9 cellular contexts compared by ENCODE assay signal in the genomic region with DNA sequence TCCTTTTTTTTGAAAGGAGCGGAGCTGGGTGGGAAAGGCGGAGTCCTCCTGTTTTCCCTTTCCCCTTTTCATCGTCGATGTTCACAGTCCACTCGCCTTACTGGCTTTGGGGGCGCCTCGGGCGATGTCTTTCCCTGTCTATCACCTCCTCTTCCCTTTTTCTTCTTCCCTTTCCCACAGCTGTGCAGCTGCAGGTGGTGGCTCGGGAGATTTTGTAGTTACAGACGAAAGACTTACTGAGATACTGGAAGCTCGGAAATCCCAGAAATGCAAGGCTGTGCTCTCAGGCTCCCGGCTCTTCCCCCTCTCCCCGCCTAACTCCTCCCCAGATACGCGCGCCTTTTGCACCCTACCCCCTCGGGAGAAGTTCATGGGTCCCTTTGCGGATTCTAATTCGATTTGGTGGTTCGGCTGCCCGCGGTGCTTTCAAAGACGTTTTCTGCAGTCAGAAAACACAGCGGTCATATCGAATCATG. TPM values are rescaled to one million over a fixed set of nuclear protein-coding genes. Genes with fewer than 3 reads are reported as not detected.
A peak's percentile ranks its signal among the peaks of the same experiment; 100 is the strongest.
DNase-seq lines count a peak whose midpoint lies in the region; ATAC-seq and TF ChIP-seq lines count a peak whose summit lies in the region.
"Had no signal": no experiment of that assay in that cellular context is flagged by ENCODE, and none has a peak within 500 bp of the region (broad histone marks: within the 10 kb centered on the region; RNA-seq: fewer than 3 reads in every experiment).

No MANE protein-coding gene starts in this region.

- H4K8ac ChIP-seq in H9 (replicated peaks; ENCODE audit: insufficient read length, low read depth, low read length), result no peak overlapping the region
- H4K8ac ChIP-seq in mesendoderm (ENCODE audit: low read depth, low read length), result no peak overlapping the region

- H2BK15ac ChIP-seq in H9 (ENCODE audit: low read depth, low read length) (no peak overlapping the region), mesendoderm (replicated peaks; ENCODE audit: low read depth) (no peak overlapping the region)

- H2BK120ac ChIP-seq in H9 (ENCODE audit: low read depth, low read length, poor library complexity, severe bottlenecking) (no peak overlapping the region), mesendoderm (ENCODE audit: low read depth, low read length) (no peak overlapping the region)

- no peak overlapping the region for H3T11ph ChIP-seq in H9 (ENCODE audit: low read length)

- H3K9me3 ChIP-seq in CD4-positive, CD25-positive, alpha-beta regulatory T cell (ENCODE audit: control insufficient read depth in 2 of 2, low read length in 2 of 2), result no peaks in the 10 kb centered on the region
- H3K9me3 ChIP-seq in H9 (ENCODE audit: control insufficient read depth, low read depth, low read length) (no peaks in the 10 kb centered on the region), upper lobe of left lung (no peaks in the 10 kb centered on the region)
- H3K9me3 ChIP-seq in effector memory CD4-positive, alpha-beta T cell (ENCODE audit: control insufficient read depth, low read length), result no peaks in the 10 kb centered on the region

- H3K36me3 ChIP-seq in CD4-positive, CD25-positive, alpha-beta regulatory T cell (ENCODE audit: control insufficient read depth, insufficient read depth, low read length), result no peaks in the 10 kb centered on the region
- no peaks in the 10 kb centered on the region for H3K36me3 ChIP-seq in effector memory CD4-positive, alpha-beta T cell (ENCODE audit: control insufficient read depth, insufficient read depth, low read length)
- H3K36me3 ChIP-seq in mesendoderm (ENCODE audit: control insufficient read depth, insufficient read depth, low read length) (no peaks in the 10 kb centered on the region), upper lobe of left lung (no peaks in the 10 kb centered on the region)

- peak overlapping the region; percentile 86 for H2AFZ ChIP-seq in H9 (ENCODE audit: low read length)

- H3K27me3 ChIP-seq in CD4-positive, CD25-positive, alpha-beta regulatory T cell (ENCODE audit: control insufficient read depth, insufficient read depth, low read length), result no peaks in the 10 kb centered on the region
- H3K27me3 ChIP-seq in H9 (ENCODE audit: insufficient read depth, low read length) (no peaks in the 10 kb centered on the region; the same call in 1 of the 2 replicates), mesendoderm (ENCODE audit: insufficient read depth, low read length, poor library complexity) (no peaks in the 10 kb centered on the region), upper lobe of left lung (no peaks in the 10 kb centered on the region)
- no peaks in the 10 kb centered on the region for H3K27me3 ChIP-seq in effector memory CD4-positive, alpha-beta T cell (replicated peaks; ENCODE audit: control insufficient read depth, insufficient read depth, low read length, poor library complexity, severe bottlenecking)

- H3K56ac ChIP-seq in H9 (ENCODE audit: insufficient read length, low read depth, low read length) (no peak overlapping the region), mesendoderm (ENCODE audit: low read length) (peak overlapping the region; percentile 97)

- H3K4me3 Mint-ChIP-seq in CD4-positive, CD25-positive, alpha-beta regulatory T cell, result peak overlapping the region; percentile 81 to 99 (median 89)
- peak overlapping the region; percentile 83 to 84 for H3K4me3 Mint-ChIP-seq in H9

- no peak overlapping the region for H4K91ac ChIP-seq in H9 (ENCODE audit: insufficient read length, low read depth, low read length)

- H3K27me3 Mint-ChIP-seq in CD4-positive, CD25-positive, alpha-beta regulatory T cell, result peaks cover 9% of the 10 kb centered on the region
- H3K27me3 Mint-ChIP-seq in H9 (ENCODE audit: low read depth), result peaks cover 21% of the 10 kb centered on the region

- H4K20me1 ChIP-seq in H9 (ENCODE audit: control insufficient read depth, insufficient read depth, insufficient read length), result no peaks in the 10 kb centered on the region

- H3K23ac ChIP-seq in H9 (ENCODE audit: insufficient read length, low read depth, low read length) (no peak overlapping the region), mesendoderm (ENCODE audit: low read length) (peak overlapping the region; percentile 51)

- peaks cover 28% of the 10 kb centered on the region; the same call in 1 of the 2 replicates for H3K79me2 ChIP-seq in H9 (ENCODE audit: insufficient read depth, low read length)
- peaks cover 65% of the 10 kb centered on the region for H3K79me2 ChIP-seq in mesendoderm (ENCODE audit: control insufficient read depth, insufficient read depth, low read length)

- TF ChIP-seq CTCF in H9 (conservative IDR thresholded peaks at IDR 0.05) (no peak), upper lobe of left lung (IDR thresholded peaks at IDR 0.05) (no peak)

- H3K4me1 ChIP-seq in CD4-positive, CD25-positive, alpha-beta regulatory T cell (ENCODE audit: control insufficient read depth, insufficient read depth, low read length, poor library complexity, severe bottlenecking), result peaks cover 24% of the 10 kb centered on the region
- H3K4me1 ChIP-seq in H9 (ENCODE audit: insufficient read depth, low read length) (peaks cover 5% of the 10 kb centered on the region; the same call in 1 of the 2 replicates), mesendoderm (ENCODE audit: control insufficient read depth, low read depth, low read length) (peaks cover 11% of the 10 kb centered on the region), upper lobe of left lung (peaks cover 19 to 35% (median 27%) of the 10 kb centered on the region in 4 donors)
- peaks cover 11% of the 10 kb centered on the region for H3K4me1 ChIP-seq in effector memory CD4-positive, alpha-beta T cell (ENCODE audit: control insufficient read depth, insufficient read depth, low read length, poor library complexity, severe bottlenecking)

- H3K4me3 ChIP-seq in CD4-positive, CD25-positive, alpha-beta regulatory T cell (ENCODE audit: low read depth, low read length), result peak overlapping the region; percentile 78
- H3K4me3 ChIP-seq in effector memory CD4-positive, alpha-beta T cell (ENCODE audit: insufficient read depth, low read depth, low read length, poor library complexity, severe bottlenecking), result peak overlapping the region; percentile 93
- H3K4me3 ChIP-seq in mesendoderm (ENCODE audit: low read length) (peak overlapping the region; percentile 88), upper lobe of left lung (peak overlapping the region; percentile 80 to 93 (median 92))

- H3K4ac ChIP-seq in H9 (ENCODE audit: low read depth, low read length) (no peak overlapping the region), mesendoderm (ENCODE audit: low read depth, low read length) (peak overlapping the region; percentile 61)

- H3K18ac ChIP-seq in H9 (ENCODE audit: insufficient read length, low read depth, low read length), result no peak overlapping the region
- H3K18ac ChIP-seq in mesendoderm (ENCODE audit: low read length), result peak overlapping the region; percentile 72

- H3K27ac Mint-ChIP-seq in CD4-positive, CD25-positive, alpha-beta regulatory T cell, result peak overlapping the region in 2 of 3 donors; percentile 55 to 86
- no peak overlapping the region for H3K27ac Mint-ChIP-seq in H9

- ATAC-seq in CD4-positive, CD25-positive, alpha-beta regulatory T cell (ENCODE audit: low read depth in 2 of 2), result no peak
- ATAC-seq in SK-N-SH treated with all-trans-retinoic acid at 6 μM for 48 hours, result peak; percentile 4
- ATAC-seq in upper lobe of left lung (ENCODE audit: low FRiP score in 2 of 2), result no peak
- ATAC-seq in HG03378 (IDR thresholded peaks at IDR 0.05; ENCODE audit: unreplicated experiment), result no peak

- no peak overlapping the region for H2BK5ac ChIP-seq in H9 (ENCODE audit: insufficient read length, low read length)
- no peak overlapping the region for H2BK5ac ChIP-seq in mesendoderm (ENCODE audit: low read length)

- peak in 1 of 3 donors; percentile 20 for DNase-seq in CD4-positive, CD25-positive, alpha-beta regulatory T cell
- peak; percentile 51 for DNase-seq in H9
- DNase-seq in effector memory CD4-positive, alpha-beta T cell, result no peak
- DNase-seq in mesendoderm, result peak; percentile 73
- no peak for DNase-seq in upper lobe of left lung
- DNase-seq in AML-193 (lab: John Stamatoyannopoulos, UW), result no peak

- no peak overlapping the region for H2BK20ac ChIP-seq in H9 (ENCODE audit: low read depth, low read length, poor library complexity, severe bottlenecking)

- H3K9me3 Mint-ChIP-seq in CD4-positive, CD25-positive, alpha-beta regulatory T cell, result peaks cover 0 to 4% (median 0%) of the 10 kb centered on the region in 7 donors
- H3K9me3 Mint-ChIP-seq in H9, result no peaks in the 10 kb centered on the region

- no peak overlapping the region for H3K14ac ChIP-seq in H9 (ENCODE audit: insufficient read depth, low read length)

- no peak for TF ChIP-seq POLR2A in upper lobe of left lung (IDR thresholded peaks at IDR 0.05)

- H2AK5ac ChIP-seq in H9 (ENCODE audit: insufficient read length, low read length) (no peak overlapping the region), mesendoderm (ENCODE audit: low read length) (no peak overlapping the region)

- peaks cover 8 to 33% (median 16%) of the 10 kb centered on the region in 4 donors for H3K4me1 Mint-ChIP-seq in CD4-positive, CD25-positive, alpha-beta regulatory T cell
- peaks cover 24 to 28% of the 10 kb centered on the region in 2 experiments for H3K4me1 Mint-ChIP-seq in H9

- H3K36me3 Mint-ChIP-seq in CD4-positive, CD25-positive, alpha-beta regulatory T cell, result no peaks in the 10 kb centered on the region
- no peaks in the 10 kb centered on the region; a peak in 1 of 7 replicates for H3K36me3 Mint-ChIP-seq in H9 (ENCODE audit: insufficient read depth in 1 of 3, low read depth in 3 of 3)

- no peak overlapping the region for H2BK12ac ChIP-seq in H9 (ENCODE audit: insufficient read length, low read depth, low read length)

- H3K79me1 ChIP-seq in H9 (ENCODE audit: insufficient read depth, low read depth, low read length, poor library complexity, severe bottlenecking) (peaks cover 5% of the 10 kb centered on the region), mesendoderm (ENCODE audit: low read length) (peaks cover 24% of the 10 kb centered on the region)

- WGBS in H9 (ENCODE audit: extremely low coverage, insufficient read length, low lambda C conversion rate), result no CpG with 5 or more reads among the region's 25 CpGs
- no CpG with 5 or more reads among the region's 25 CpGs for WGBS in mesendoderm (ENCODE audit: extremely low coverage, insufficient coverage, low lambda C conversion rate)
- 8 to 10% methylated on average over 25 of the region's 25 CpGs for WGBS in upper lobe of left lung, 2 donors

- H4K5ac ChIP-seq in H9 (ENCODE audit: insufficient read length, low read depth, low read length), result no peak overlapping the region
- no peak overlapping the region for H4K5ac ChIP-seq in mesendoderm (ENCODE audit: low read length)

- peak overlapping the region; percentile 63 for H3K9ac ChIP-seq in H9 (ENCODE audit: extremely low read depth, insufficient read length, low read length)
- peak overlapping the region; percentile 95 for H3K9ac ChIP-seq in mesendoderm (ENCODE audit: low read length)

- no peak for TF ChIP-seq EP300 in upper lobe of left lung (IDR thresholded peaks at IDR 0.05)

- peak overlapping the region; percentile 96 for H3K4me2 ChIP-seq in H9 (ENCODE audit: insufficient read depth, insufficient read length, low read length)
- peak overlapping the region; percentile 58 for H3K4me2 ChIP-seq in mesendoderm (ENCODE audit: low read length)

- H3K23me2 ChIP-seq in H9 (ENCODE audit: insufficient read length, low read depth, low read length, poor library complexity, severe bottlenecking), result peaks cover 23% of the 10 kb centered on the region

- peak overlapping the region; percentile 63 for H3K27ac ChIP-seq in CD4-positive, CD25-positive, alpha-beta regulatory T cell (ENCODE audit: insufficient read depth, low read length, poor library complexity, severe bottlenecking)
- no peak overlapping the region for H3K27ac ChIP-seq in H9 (ENCODE audit: insufficient read length, low read depth, low read length)
- peak overlapping the region; percentile 75 for H3K27ac ChIP-seq in effector memory CD4-positive, alpha-beta T cell (ENCODE audit: insufficient read depth, low read length, poor library complexity, severe bottlenecking)
- H3K27ac ChIP-seq in mesendoderm (ENCODE audit: low read depth, low read length), result peak overlapping the region; percentile 99
- H3K27ac ChIP-seq in upper lobe of left lung, result peak overlapping the region; percentile 89 to 93 (median 90)

RNA-seq across cellular contexts. Expression of a gene that starts 1.3 kb away (rescaled TPM):
- 29.4 TPM for total RNA-seq in CD4-positive, CD25-positive, alpha-beta regulatory T cell
- 10 to 100 TPM; 17.1 to 29.7 (median 21.0) TPM for polyA plus RNA-seq in CD4-positive, CD25-positive, alpha-beta regulatory T cell
- total RNA-seq in H9 (2021), result 72.6 and 77.3 TPM in 2 replicates
- 142 TPM for polyA plus RNA-seq in mesendoderm (2013, experiment 1 of 2)
- polyA plus RNA-seq in mesendoderm (2013, experiment 2 of 2), result 163 TPM
- 100 to 1,000 TPM in 2 of 6 donors, 10 to 100 TPM in 4; 56.3 to 136 (median 94.0) TPM for total RNA-seq in upper lobe of left lung

RNA-seq across cellular contexts. Expression of a gene that starts 52.9 kb away (rescaled TPM):
- not detected for total RNA-seq in CD4-positive, CD25-positive, alpha-beta regulatory T cell
- not detected for polyA plus RNA-seq in CD4-positive, CD25-positive, alpha-beta regulatory T cell
- total RNA-seq in H9 (2021) (0.13 and 0.26 TPM in 2 replicates), upper lobe of left lung (1 to 10 TPM; 1.3 to 8.4 (median 3.4) TPM)
- 0.20 TPM for polyA plus RNA-seq in mesendoderm (2013, experiment 1 of 2)
- polyA plus RNA-seq in mesendoderm (2013, experiment 2 of 2), result 0.15 TPM
- total RNA-seq: subcutaneous adipose tissue had no signal

Comparison
In these comparisons a context has a peak if more than half of its experiments do, and no peak if none do; other contexts are left out.
1. DNase-seq: peak in H9 (single experiment) and mesendoderm (single experiment); none in effector memory CD4-positive, alpha-beta T cell (0 of 3), upper lobe of left lung (0 of 2) and AML-193 (0 of 2).
2. H3K27ac Mint-ChIP-seq: peak in CD4-positive, CD25-positive, alpha-beta regulatory T cell (2 of 3); none in H9 (0 of 3).
3. Peak in every context shown above with its lines, with median percentiles within 50 percentile points of each other: H3K4me3 ChIP-seq.